In the genomic region with DNA sequence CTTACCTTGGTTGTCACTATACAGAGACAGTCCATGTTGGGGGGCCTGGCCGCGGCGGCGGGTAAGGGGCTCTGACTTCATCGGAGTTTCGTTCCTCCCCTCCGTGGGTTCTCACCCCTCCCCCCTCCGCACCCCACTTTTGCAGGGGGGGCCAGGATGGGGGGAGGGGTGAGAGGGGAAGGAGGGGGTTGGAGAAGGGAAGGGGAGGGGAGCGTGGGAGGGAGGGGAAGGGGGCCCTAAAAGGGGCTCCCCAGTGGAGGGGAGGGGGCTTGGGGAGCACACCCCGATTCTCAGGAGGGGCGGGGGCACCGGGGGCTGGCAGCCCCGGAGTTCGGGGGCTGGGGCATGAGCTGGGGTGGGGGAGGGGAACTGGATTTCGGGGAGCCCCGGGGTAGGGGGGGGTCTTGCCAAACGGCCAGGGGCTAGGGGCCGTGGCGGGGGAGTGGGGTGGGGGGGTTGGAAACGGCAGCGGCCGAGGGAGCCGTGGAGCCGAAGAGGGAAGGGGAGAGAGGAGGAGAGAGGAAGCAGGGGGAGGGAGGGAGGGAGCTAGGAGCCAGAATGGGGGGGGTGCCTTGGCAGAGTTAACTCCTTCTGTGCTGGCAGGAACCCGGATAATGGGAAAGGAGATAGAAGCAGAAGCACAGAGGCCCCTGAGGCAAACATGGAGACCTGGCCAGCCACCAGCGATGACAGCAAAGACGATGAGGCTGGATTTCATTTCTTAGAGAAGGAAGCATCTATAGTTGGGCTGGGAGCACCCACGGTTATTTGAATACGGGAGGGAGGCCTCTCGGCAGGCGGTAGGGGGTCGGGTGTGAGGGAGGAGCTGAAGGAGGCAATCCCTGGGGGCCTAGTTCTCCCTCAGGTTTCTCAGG, we compare ENCODE assay signal across 8 cellular contexts. TPM values are rescaled to one million over a fixed set of nuclear protein-coding genes. Genes with fewer than 3 reads are reported as not detected.
DNase-seq lines count a peak whose midpoint lies in the region; ATAC-seq and TF ChIP-seq lines count a peak whose summit lies in the region.

No MANE protein-coding gene starts in this region.

- peaks cover 29% of the 10 kb centered on the region for H3K27me3 Mint-ChIP-seq in activated naive CD4-positive, alpha-beta T cell treated with anti-CD3 and anti-CD28 coated beads, Interleukin-2, amount 10 ng/mL, durations not matched to agents 7 days and 5 days
- H3K27me3 Mint-ChIP-seq in central memory CD8-positive, alpha-beta T cell: peaks cover 14% of the 10 kb centered on the region

- peaks cover 10% of the 10 kb centered on the region for H3K36me3 Mint-ChIP-seq in activated naive CD4-positive, alpha-beta T cell treated with anti-CD3 and anti-CD28 coated beads, Interleukin-2, amount 10 ng/mL, durations not matched to agents 7 days and 5 days
- peaks cover 20% of the 10 kb centered on the region for H3K36me3 Mint-ChIP-seq in central memory CD8-positive, alpha-beta T cell (ENCODE audit: insufficient read depth)

- TF ChIP-seq CTCF in testis (IDR thresholded peaks at IDR 0.05): no peak

- DNase-seq in activated naive CD4-positive, alpha-beta T cell treated with anti-CD3 and anti-CD28 coated beads, Interleukin-2, amount 10 ng/mL, durations not matched to agents 7 days and 5 days: peak; percentile 45
- no peak for DNase-seq in activated naive CD4-positive, alpha-beta T cell treated with Interleukin-2 at 50 U/mL for 16 hours
- DNase-seq in OCI-M1 (lab: John Stamatoyannopoulos, UW) (peak; percentile 76), testis (peak; percentile 54), cortex of kidney (lab: John Stamatoyannopoulos, UW) (no peak)
- DNase-seq in central memory CD8-positive, alpha-beta T cell (ENCODE audit: low spot score in 2 of 2): no peak

- CTCF ChIA-PET in activated naive CD4-positive, alpha-beta T cell treated with anti-CD3 and anti-CD28 coated beads, Interleukin-2, amount 10 ng/mL, durations not matched to agents 7 days and 5 days (lab: Charles Lee): no interaction called here

- H3K4me1 Mint-ChIP-seq in activated naive CD4-positive, alpha-beta T cell treated with anti-CD3 and anti-CD28 coated beads, Interleukin-2, amount 10 ng/mL, durations not matched to agents 7 days and 5 days: peaks cover 82% of the 10 kb centered on the region
- peaks cover 63% of the 10 kb centered on the region for H3K4me1 Mint-ChIP-seq in central memory CD8-positive, alpha-beta T cell

- ATAC-seq in central memory CD8-positive, alpha-beta T cell (replicated peaks; ENCODE audit: extremely low read depth, poor library complexity, severe bottlenecking): no peak
- ATAC-seq in HG02763 (IDR thresholded peaks at IDR 0.05; ENCODE audit: unreplicated experiment): no peak

- H3K4me3 Mint-ChIP-seq in activated naive CD4-positive, alpha-beta T cell treated with anti-CD3 and anti-CD28 coated beads, Interleukin-2, amount 10 ng/mL, durations not matched to agents 7 days and 5 days: peak overlapping the region; percentile 72
- H3K4me3 Mint-ChIP-seq in central memory CD8-positive, alpha-beta T cell: peak overlapping the region; percentile 29

- H3K36me3 ChIP-seq in testis (ENCODE audit: low read depth, missing control alignments): no peaks in the 10 kb centered on the region

- H3K27ac ChIP-seq in layer of hippocampus (ENCODE audit: low read depth, low read length) (peak overlapping the region; percentile 73), testis (peak overlapping the region; percentile 70 to 82)

- no peak for TF ChIP-seq POLR2A in testis (IDR thresholded peaks at IDR 0.05)

- H3K9me3 Mint-ChIP-seq in activated naive CD4-positive, alpha-beta T cell treated with anti-CD3 and anti-CD28 coated beads, Interleukin-2, amount 10 ng/mL, durations not matched to agents 7 days and 5 days: no peaks in the 10 kb centered on the region
- no peaks in the 10 kb centered on the region for H3K9me3 Mint-ChIP-seq in central memory CD8-positive, alpha-beta T cell

- WGBS in testis, 2 donors: 11 to 25% methylated on average over 20 to 30 of the region's 32 CpGs

- peaks cover 38% of the 10 kb centered on the region for H3K4me1 ChIP-seq in testis

- no peaks in the 10 kb centered on the region for H3K27me3 ChIP-seq in layer of hippocampus (ENCODE audit: control insufficient read depth, insufficient read depth, low read length)
- H3K27me3 ChIP-seq in testis: no peaks in the 10 kb centered on the region

- intact Hi-C loops in testis (cut with DNase I; ENCODE audit: low total_unique reads): no loop called here

- H3K9me3 ChIP-seq in testis: no peaks in the 10 kb centered on the region

- peak overlapping the region; percentile 26 to 45 for H3K4me3 ChIP-seq in testis

- H3K27ac Mint-ChIP-seq in activated naive CD4-positive, alpha-beta T cell treated with anti-CD3 and anti-CD28 coated beads, Interleukin-2, amount 10 ng/mL, durations not matched to agents 7 days and 5 days: peak overlapping the region; percentile 74
- H3K27ac Mint-ChIP-seq in central memory CD8-positive, alpha-beta T cell (ENCODE audit: low read depth): no peak overlapping the region

RNA-seq across cellular contexts. Expression of gene DLG4, which starts 2.3 kb away (rescaled TPM):
- 10 to 100 TPM; 26.3 to 49.8 TPM for total RNA-seq in testis
- 45.9 TPM for polyA plus RNA-seq in testis (ENCODE audit: insufficient read depth, low read depth, low replicate concordance)

RNA-seq across cellular contexts. Expression of gene ACADVL, which starts 2.4 kb away (rescaled TPM):
- 100 to 1,000 TPM; 298 to 458 TPM for total RNA-seq in testis
- 334 TPM for polyA plus RNA-seq in testis (ENCODE audit: insufficient read depth, low read depth, low replicate concordance)

RNA-seq across cellular contexts. Expression of gene DVL2, which starts 17.0 kb away (rescaled TPM):
- 100 to 1,000 TPM in 1 of 2 donors, 10 to 100 TPM in 1; 81.3 to 102 TPM for total RNA-seq in testis
- 43.6 TPM for polyA plus RNA-seq in testis (ENCODE audit: insufficient read depth, low read depth, low replicate concordance)

RNA-seq across cellular contexts. Expression of gene PHF23, which starts 21.9 kb away (rescaled TPM):
- total RNA-seq in testis: 10 to 100 TPM; 54.9 to 61.6 TPM
- polyA plus RNA-seq in testis (ENCODE audit: insufficient read depth, low read depth, low replicate concordance): 53.4 TPM

RNA-seq across cellular contexts. Expression of gene GABARAP, which starts 24.9 kb away (rescaled TPM):
- total RNA-seq in testis: 100 to 1,000 TPM; 521 to 683 TPM
- 1,171 TPM for polyA plus RNA-seq in testis (ENCODE audit: insufficient read depth, low read depth, low replicate concordance)

Comparison
In these comparisons a context has a peak if more than half of its experiments do, and no peak if none do; other contexts are left out.
1. DNase-seq: peak in activated naive CD4-positive, alpha-beta T cell treated with anti-CD3 and anti-CD28 coated beads, Interleukin-2, amount 10 ng/mL, durations not matched to agents 7 days and 5 days (single experiment), OCI-M1 (single experiment) and testis (single experiment); none in activated naive CD4-positive, alpha-beta T cell treated with Interleukin-2 at 50 U/mL for 16 hours (single experiment), central memory CD8-positive, alpha-beta T cell (0 of 2) and cortex of kidney (single experiment).